In the genomic region with DNA sequence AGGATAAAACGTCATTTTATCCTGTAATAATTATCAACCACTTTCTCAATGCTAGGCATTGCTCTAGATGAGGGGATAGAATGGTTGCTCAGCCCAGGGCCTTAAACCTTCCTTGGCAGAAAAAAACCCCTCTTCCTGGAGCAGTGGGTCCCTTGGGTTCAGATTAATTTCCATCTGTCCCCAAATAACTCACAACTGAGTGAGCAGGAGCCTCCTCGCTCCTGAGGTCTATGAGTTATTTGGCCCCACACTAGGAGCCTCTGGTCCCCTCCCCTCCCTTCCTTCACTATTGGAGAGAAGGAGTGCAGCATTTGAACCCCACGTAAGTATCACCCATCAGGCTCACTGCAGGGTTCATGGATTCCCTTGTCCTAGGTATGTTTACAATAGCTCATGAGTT, we compare ENCODE assay signal across 23 cellular contexts.
"Had no signal": no experiment of that assay in that cellular context is flagged by ENCODE, and none has a peak within 500 bp of the region (broad histone marks: within the 10 kb centered on the region; RNA-seq: fewer than 3 reads in every experiment).

No MANE protein-coding gene starts in this region.

- H3K27ac ChIP-seq: coronary artery, prostate gland, right atrium auricular region, sigmoid colon, testis, tibial artery had no signal

- H3K4me3 Mint-ChIP-seq: naive thymus-derived CD8-positive, alpha-beta T cell; nephron progenitor cell; stimulated activated naive CD8-positive, alpha-beta T cell treated with anti-CD3 and anti-CD28 coated beads, Interleukin-15, amount 100 ng/mL, for 72 hours; type B pancreatic cell had no signal

- H3K27ac Mint-ChIP-seq: naive thymus-derived CD8-positive, alpha-beta T cell; nephron progenitor cell; stimulated activated naive CD8-positive, alpha-beta T cell treated with anti-CD3 and anti-CD28 coated beads, Interleukin-15, amount 100 ng/mL, for 72 hours; type B pancreatic cell had no signal

- H3K36me3 Mint-ChIP-seq: naive thymus-derived CD8-positive, alpha-beta T cell; type B pancreatic cell had no signal

- H3K9me3 Mint-ChIP-seq: naive thymus-derived CD8-positive, alpha-beta T cell; nephron progenitor cell; stimulated activated naive CD8-positive, alpha-beta T cell treated with anti-CD3 and anti-CD28 coated beads, Interleukin-15, amount 100 ng/mL, for 72 hours; type B pancreatic cell had no signal

- H3K4me1 Mint-ChIP-seq: nephron progenitor cell; stimulated activated naive CD8-positive, alpha-beta T cell treated with anti-CD3 and anti-CD28 coated beads, Interleukin-15, amount 100 ng/mL, for 72 hours had no signal

- DNase-seq: central memory CD4-positive, alpha-beta T cell; effector memory CD4-positive, alpha-beta T cell; erythroblast; esophagus squamous epithelium; foreskin melanocyte; glutamatergic neuron; hippocampal formation; mesendoderm; naive thymus-derived CD8-positive, alpha-beta T cell; nephron progenitor cell; nucleus accumbens; sigmoid colon; stimulated activated CD4-positive, alpha-beta T cell treated with anti-CD3 and anti-CD28 coated beads, Interleukin-1b, Interleukin-23, amount 100 ng/mL, for 48 hours; stimulated activated CD4-positive, alpha-beta T cell treated with anti-CD3 and anti-CD28 coated beads, Interleukin-4, amount 100 ng/mL, for 1 hour; stimulated activated CD8-positive, alpha-beta memory T cell treated with anti-CD3 and anti-CD28 coated beads, Interleukin-4, amount 100 ng/mL, for 48 hours; stimulated activated naive CD4-positive, alpha-beta T cell; stimulated activated naive CD8-positive, alpha-beta T cell treated with anti-CD3 and anti-CD28 coated beads, Interleukin-15, amount 100 ng/mL, for 72 hours had no signal

- ATAC-seq: naive thymus-derived CD8-positive, alpha-beta T cell; stimulated activated naive CD8-positive, alpha-beta T cell treated with anti-CD3 and anti-CD28 coated beads, Interleukin-15, amount 100 ng/mL, for 72 hours had no signal
